Comparison of ENCODE assay signal across 17 cellular contexts in genomic region chr13:98004107-98004506, GRCh38. TPM values are rescaled to one million over a fixed set of nuclear protein-coding genes. Genes with fewer than 3 reads are reported as not detected.
DNase-seq lines count a peak whose midpoint lies in the region; ATAC-seq and TF ChIP-seq lines count a peak whose summit lies in the region.
"Had no signal": no experiment of that assay in that cellular context is flagged by ENCODE, and none has a peak within 500 bp of the region (broad histone marks: within the 10 kb centered on the region; RNA-seq: fewer than 3 reads in every experiment).

No MANE protein-coding gene starts in this region.

- in situ Hi-C loops in IMR-90 (cut with MboI; ENCODE audit: low sequenced_read_pairs), result loop anchor here (10.0 kb wide), 1 partner anchor 391 kb away; no protein-coding TSS in a partner anchor

- H3K27ac ChIP-seq in IMR-90 (ENCODE audit: insufficient read depth, low read length) (peak overlapping the region; percentile 79), osteoblast (ENCODE audit: low read depth, low read length) (peak overlapping the region; percentile 8)
- H3K27ac ChIP-seq: body of pancreas, C4-2B, spleen had no signal

- peak overlapping the region; percentile 96 for H2BK5ac ChIP-seq in IMR-90 (ENCODE audit: low read depth, low read length, poor library complexity, severe bottlenecking)

- ATAC-seq in IMR-90 (ENCODE audit: low read depth), result peak; percentile 98
- no peak for ATAC-seq in stimulated activated effector memory CD8-positive, alpha-beta T cell treated with anti-CD3 and anti-CD28 coated beads, Interleukin-12 subunit alpha, Interleukin-12 subunit beta, amount 100 ng/mL, for 72 hours
- ATAC-seq: body of pancreas; stimulated activated naive CD8-positive, alpha-beta T cell treated with anti-CD3 and anti-CD28 coated beads, Interleukin-15, amount 100 ng/mL, for 72 hours had no signal

- no peak for TF ChIP-seq POLR2A in IMR-90 (IDR thresholded peaks at IDR 0.05; ENCODE audit: low read depth, low read length)

- peak overlapping the region; percentile 67 for H4K91ac ChIP-seq in IMR-90 (ENCODE audit: insufficient read depth, low read depth, low read length)

- no TSS peak for BruUV-seq in IMR-90 (replicated peaks; lab: Mats Ljungman, UMichigan)

- peaks cover 26 to 35% of the 10 kb centered on the region in 2 experiments; a peak in 3 of 4 replicates for H3K79me1 ChIP-seq in IMR-90 (ENCODE audit: low read depth in 1 of 2, low read length in 2 of 2)

- WGBS in IMR-90 (ENCODE audit: extremely low coverage in 2 of 2, insufficient read length in 1 of 2), 2 experiments, result 4% methylated on average over 3 of the region's 3 CpGs; no CpG with 5 or more reads in 1 of the 2 experiments

- peak overlapping the region; percentile 43 for H3K4me2 ChIP-seq in IMR-90 (ENCODE audit: low read depth, low read length)
- no peak overlapping the region for H3K4me2 ChIP-seq in osteoblast (ENCODE audit: insufficient read depth, low read length)

- H2BK15ac ChIP-seq in IMR-90 (ENCODE audit: low read depth, low read length), result peak overlapping the region; percentile 76; the same call in 1 of the 3 replicates

- peaks cover 6% of the 10 kb centered on the region for H3K4me1 Mint-ChIP-seq in stimulated activated effector memory CD8-positive, alpha-beta T cell treated with anti-CD3 and anti-CD28 coated beads, Interleukin-12 subunit alpha, Interleukin-12 subunit beta, amount 100 ng/mL, for 72 hours
- H3K4me1 Mint-ChIP-seq: stimulated activated naive CD8-positive, alpha-beta T cell treated with anti-CD3 and anti-CD28 coated beads, Interleukin-15, amount 100 ng/mL, for 72 hours had no signal

- H4K20me1 ChIP-seq in IMR-90 (ENCODE audit: insufficient read depth, low read length) (peaks cover 5% of the 10 kb centered on the region), osteoblast (ENCODE audit: insufficient read depth, low read length) (no peaks in the 10 kb centered on the region)

- peak overlapping the region; percentile 79 for H3K18ac ChIP-seq in IMR-90 (ENCODE audit: low read depth, low read length)

- H3K14ac ChIP-seq in IMR-90 (replicated peaks; ENCODE audit: low read depth, low read length), result peak overlapping the region; percentile 35

- TF ChIP-seq CTCF in IMR-90 (conservative IDR thresholded peaks at IDR 0.05; ENCODE audit: low read depth, low read length), result no peak
- no peak for TF ChIP-seq CTCF in cardiac fibroblast (IDR thresholded peaks at IDR 0.05; ENCODE audit: low read depth, low read length)
- TF ChIP-seq CTCF in osteoblast (IDR thresholded peaks at IDR 0.05; ENCODE audit: extremely low read depth, low read depth, low read length), result no peak

- H3K4me3 Mint-ChIP-seq in stimulated activated effector memory CD8-positive, alpha-beta T cell treated with anti-CD3 and anti-CD28 coated beads, Interleukin-12 subunit alpha, Interleukin-12 subunit beta, amount 100 ng/mL, for 72 hours, result no peak overlapping the region
- H3K4me3 Mint-ChIP-seq: stimulated activated naive CD8-positive, alpha-beta T cell treated with anti-CD3 and anti-CD28 coated beads, Interleukin-15, amount 100 ng/mL, for 72 hours had no signal

- POLR2A ChIA-PET in IMR-90 (lab: Charles Lee; ENCODE audit: unreplicated experiment), result no interaction called here

- H3K4ac ChIP-seq in IMR-90 (ENCODE audit: low read depth, low read length), result peak overlapping the region; percentile 86

- H2AFZ ChIP-seq in IMR-90 (replicated peaks; ENCODE audit: low read length, poor library complexity) (peak overlapping the region; percentile 37), osteoblast (ENCODE audit: low read length) (no peak overlapping the region)

- H3K36me3 Mint-ChIP-seq in stimulated activated effector memory CD8-positive, alpha-beta T cell treated with anti-CD3 and anti-CD28 coated beads, Interleukin-12 subunit alpha, Interleukin-12 subunit beta, amount 100 ng/mL, for 72 hours, result peaks cover 100% of the 10 kb centered on the region

- peak overlapping the region; percentile 92 for H2AK5ac ChIP-seq in IMR-90 (ENCODE audit: low read depth, low read length)

- peak overlapping the region; percentile 6 to 65; a peak in 3 of 4 replicates for H4K8ac ChIP-seq in IMR-90 (ENCODE audit: low read depth in 2 of 2, low read length in 2 of 2)

- peaks cover 6% of the 10 kb centered on the region for H3K79me2 ChIP-seq in osteoblast (ENCODE audit: insufficient read depth, low read length)

- peak overlapping the region; percentile 47 for H2AK9ac ChIP-seq in IMR-90 (replicated peaks; ENCODE audit: low read depth, low read length, poor library complexity)

- H3K4me3 ChIP-seq in IMR-90 (ENCODE audit: insufficient read depth, low read depth, low read length), result no peak overlapping the region
- no peak overlapping the region for H3K4me3 ChIP-seq in cardiac fibroblast (replicated peaks in 1 of 2; ENCODE audit: low read depth in 2 of 2, low read length in 2 of 2)
- no peak overlapping the region for H3K4me3 ChIP-seq in osteoblast (ENCODE audit: insufficient read depth, low read length)
- H3K4me3 ChIP-seq: body of pancreas, spleen had no signal

- peak; percentile 5; the same call in 1 of the 2 replicates for TF ChIP-seq RAD21 in IMR-90 (IDR thresholded peaks at IDR 0.05; ENCODE audit: low read length)

- peak overlapping the region; percentile 92 for H2BK20ac ChIP-seq in IMR-90 (ENCODE audit: low read depth, low read length)

- H3K27me3 ChIP-seq in IMR-90 (ENCODE audit: control insufficient read depth, insufficient read depth, low read length) (no peaks in the 10 kb centered on the region), osteoblast (ENCODE audit: insufficient read depth, low read length) (no peaks in the 10 kb centered on the region)
- H3K27me3 ChIP-seq: body of pancreas, spleen had no signal

- H3K36me3 ChIP-seq in IMR-90 (ENCODE audit: control insufficient read depth, insufficient read depth, low read length) (peaks cover 46% of the 10 kb centered on the region), osteoblast (ENCODE audit: insufficient read depth, low read length) (peaks cover 85% of the 10 kb centered on the region)

- dilution Hi-C loops in IMR-90 (cut with HindIII; ENCODE audit: low sequenced_read_pairs, unreplicated experiment), result no loop called here

- peaks cover 18% of the 10 kb centered on the region for H3K9me1 ChIP-seq in IMR-90 (ENCODE audit: insufficient read depth, low read length)

- DNase-seq in AG08396 (ENCODE audit: low spot score) (peak; percentile 69), IMR-90 (peak; percentile 94), cardiac fibroblast (ENCODE audit: low read depth in 2 of 2) (peak; percentile 46 to 59), osteoblast (ENCODE audit: insufficient read length, low spot score, missing footprints) (no peak), NCI-H1417 treated with DMSO at 0.1 percent for 48 hours (lab: John Stamatoyannopoulos, UW) (no peak), SHP77 (lab: John Stamatoyannopoulos, UW) (no peak), NCI-H345 treated with DMSO at 0.1 percent for 48 hours (lab: John Stamatoyannopoulos, UW; ENCODE audit: unreplicated experiment) (no peak)
- no peak for DNase-seq in stimulated activated effector memory CD8-positive, alpha-beta T cell treated with anti-CD3 and anti-CD28 coated beads, Interleukin-12 subunit alpha, Interleukin-12 subunit beta, amount 100 ng/mL, for 72 hours (ENCODE audit: low spot score in 2 of 2)
- DNase-seq: activated effector memory CD4-positive, alpha-beta T cell treated with Interleukin-2 at 50 U/mL for 16 hours; body of pancreas; DMS79; NCI-H1930; NCI-H748 treated with DMSO at 0.1 percent for 48 hours; spleen; stimulated activated naive CD8-positive, alpha-beta T cell treated with anti-CD3 and anti-CD28 coated beads, Interleukin-15, amount 100 ng/mL, for 72 hours; SW 1271 had no signal

- H3K9me3 ChIP-seq in IMR-90 (ENCODE audit: control insufficient read depth, insufficient read depth, low read length) (no peaks in the 10 kb centered on the region), osteoblast (ENCODE audit: low read depth, low read length) (no peaks in the 10 kb centered on the region)
- H3K9me3 ChIP-seq: body of pancreas, spleen had no signal

- peak overlapping the region; percentile 42; the same call in 1 of the 2 replicates for H3K23ac ChIP-seq in IMR-90 (ENCODE audit: low read depth, low read length)

- H3K4me1 ChIP-seq in IMR-90 (ENCODE audit: control insufficient read depth, insufficient read depth, low read length) (peaks cover 8% of the 10 kb centered on the region), osteoblast (ENCODE audit: insufficient read depth, low read length) (peaks cover 3% of the 10 kb centered on the region)
- H3K4me1 ChIP-seq: body of pancreas, spleen had no signal

- no peaks in the 10 kb centered on the region for H3K9me3 Mint-ChIP-seq in stimulated activated effector memory CD8-positive, alpha-beta T cell treated with anti-CD3 and anti-CD28 coated beads, Interleukin-12 subunit alpha, Interleukin-12 subunit beta, amount 100 ng/mL, for 72 hours
- H3K9me3 Mint-ChIP-seq: stimulated activated naive CD8-positive, alpha-beta T cell treated with anti-CD3 and anti-CD28 coated beads, Interleukin-15, amount 100 ng/mL, for 72 hours had no signal

- peak overlapping the region; percentile 86 for H2BK120ac ChIP-seq in IMR-90 (ENCODE audit: low read depth, low read length)

- H4K5ac ChIP-seq in IMR-90 (ENCODE audit: low read depth, low read length), result peak overlapping the region; percentile 82

- no peak overlapping the region for H3K27ac Mint-ChIP-seq in stimulated activated effector memory CD8-positive, alpha-beta T cell treated with anti-CD3 and anti-CD28 coated beads, Interleukin-12 subunit alpha, Interleukin-12 subunit beta, amount 100 ng/mL, for 72 hours

- no peak overlapping the region for H3K9ac ChIP-seq in IMR-90 (ENCODE audit: low read depth, low read length)

- CTCF ChIA-PET in IMR-90 (lab: Yijun Ruan, JAX), result no interaction called here

- H3K56ac ChIP-seq in IMR-90 (ENCODE audit: extremely low read depth, insufficient read depth, low read length), result no peak overlapping the region; the same call in 1 of the 2 replicates

- intact Hi-C loops in IMR-90 (cut with micrococcal nuclease), result loop anchor here (1.0 to 10.0 kb wide), 2 partner anchors 149 to 371 kb away; no protein-coding TSS in a partner anchor

TF ChIP-seq in IMR-90, 13 proteins besides CTCF, POLR2A, EP300 and RAD21 (continues in another document):
- no peak for TF ChIP-seq CHD1 (IDR thresholded peaks at IDR 0.05; ENCODE audit: low read depth, low read length)
- TF ChIP-seq SMC3 (IDR thresholded peaks at IDR 0.05; ENCODE audit: low read depth, low read length), result peak; percentile 14; the same call in 1 of the 2 replicates
- peak; percentile 8; the same call in 1 of the 2 replicates for TF ChIP-seq NFE2L2 (IDR thresholded peaks at IDR 0.05; ENCODE audit: low read depth, low read length)

RNA-seq across cellular contexts. Expression of gene IPO5, which starts 50.6 kb away (rescaled TPM):
- total RNA-seq in IMR-90 (2012; rRNA removed), result 218 and 270 TPM in 2 replicates
- polyA plus RNA-seq in IMR-90 (2012; rRNA removed), result 80.8 and 89.2 TPM in 2 replicates
- 33.0 and 37.5 TPM in 2 replicates for polyA plus RNA-seq in IMR-90 (2012; cell fraction: cytosol; rRNA removed)
- 36.9 and 94.7 TPM in 2 replicates for polyA plus RNA-seq in IMR-90 (2012; cell fraction: nucleus; rRNA removed; ENCODE audit: low replicate concordance)
- total RNA-seq in osteoblast, result 316 and 317 TPM in 2 replicates

Comparison
In these comparisons a context has a peak if more than half of its experiments do, and no peak if none do; other contexts are left out.
1. DNase-seq: peak in AG08396 (single experiment), IMR-90 (single experiment) and cardiac fibroblast (2 of 2); none in osteoblast (single experiment), NCI-H1417 treated with DMSO at 0.1 percent for 48 hours (single experiment), SHP77 (0 of 2), stimulated activated effector memory CD8-positive, alpha-beta T cell treated with anti-CD3 and anti-CD28 coated beads, Interleukin-12 subunit alpha, Interleukin-12 subunit beta, amount 100 ng/mL, for 72 hours (0 of 2) and NCI-H345 treated with DMSO at 0.1 percent for 48 hours (single experiment).